9 cellular contexts compared by ENCODE assay signal in the genomic region with DNA sequence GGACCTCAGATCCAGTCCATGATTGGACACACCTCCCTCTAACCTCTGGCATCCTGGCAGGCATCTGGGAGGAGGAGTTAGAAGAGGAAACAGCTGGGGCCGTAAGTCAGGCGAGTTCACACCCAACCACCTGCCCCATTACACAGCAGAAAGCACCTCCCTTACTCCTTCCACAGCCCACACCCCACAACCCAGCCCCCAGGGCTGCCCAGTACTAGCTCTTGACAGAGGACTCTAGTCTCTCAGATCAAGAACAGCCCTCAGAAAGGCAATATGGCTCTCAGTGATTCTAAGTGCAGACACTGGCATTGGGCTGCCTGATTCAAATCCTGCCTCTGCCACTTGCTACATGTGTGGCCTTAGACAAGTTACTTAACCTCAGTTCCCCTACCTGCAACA. TPM values are rescaled to one million over a fixed set of nuclear protein-coding genes. Genes with fewer than 3 reads are reported as not detected.
A peak's percentile ranks its signal among the peaks of the same experiment; 100 is the strongest.
DNase-seq lines count a peak whose midpoint lies in the region; ATAC-seq and TF ChIP-seq lines count a peak whose summit lies in the region.
"Had no signal": no experiment of that assay in that cellular context is flagged by ENCODE, and none has a peak within 500 bp of the region (broad histone marks: within the 10 kb centered on the region; RNA-seq: fewer than 3 reads in every experiment).

No MANE protein-coding gene starts in this region.

- no peak overlapping the region for H3K4me3 Mint-ChIP-seq in CD4-positive, alpha-beta T cell

- no peaks in the 10 kb centered on the region for H3K9me3 ChIP-seq in CD4-positive, alpha-beta T cell (ENCODE audit: control insufficient read depth, low read length)

- DNase-seq in DMS 273 treated with DMSO at 0.1 percent for 48 hours (lab: John Stamatoyannopoulos, UW) (peak; percentile 29), NOMO-1 treated with DMSO at 0.1 percent for 48 hours (lab: John Stamatoyannopoulos, UW; ENCODE audit: unreplicated experiment) (peak; percentile 36), left lobe of liver (ENCODE audit: low spot score) (peak; percentile 60), SKM-1 (lab: John Stamatoyannopoulos, UW; ENCODE audit: unreplicated experiment) (no peak)
- no peak for DNase-seq in CD4-positive, alpha-beta T cell
- DNase-seq: T-cell had no signal

- intact Hi-C loops in CD4-positive, alpha-beta T cell (cut with DNase I, micrococcal nuclease): no loop called here

- no peak overlapping the region for H3K27ac Mint-ChIP-seq in CD4-positive, alpha-beta T cell

- no peak for TF ChIP-seq CTCF in CD4-positive, alpha-beta T cell (IDR thresholded peaks at IDR 0.05)

- no peak overlapping the region for H3K27ac ChIP-seq in CD4-positive, alpha-beta T cell (ENCODE audit: low read depth, low read length)

- H3K9me3 Mint-ChIP-seq in CD4-positive, alpha-beta T cell: no peaks in the 10 kb centered on the region
- H3K9me3 Mint-ChIP-seq: T-cell had no signal

- H3K36me3 Mint-ChIP-seq in CD4-positive, alpha-beta T cell (ENCODE audit: low read depth): no peaks in the 10 kb centered on the region
- H3K36me3 Mint-ChIP-seq: T-cell had no signal

- H3K4me1 Mint-ChIP-seq in CD4-positive, alpha-beta T cell (ENCODE audit: low read depth): peaks cover 5% of the 10 kb centered on the region

- no peaks in the 10 kb centered on the region for H3K27me3 ChIP-seq in CD4-positive, alpha-beta T cell (ENCODE audit: control insufficient read depth, insufficient read depth, low read length)

- POLR2A ChIA-PET in CD4-positive, alpha-beta T cell (lab: Charles Lee): no interaction called here

- ATAC-seq in GM21825 (IDR thresholded peaks at IDR 0.05; ENCODE audit: unreplicated experiment): peak; percentile 56
- ATAC-seq in left lobe of liver: peak; percentile 75
- no peak for ATAC-seq in HG03565 (IDR thresholded peaks at IDR 0.05; ENCODE audit: unreplicated experiment)
- no peak for ATAC-seq in GM18519 (IDR thresholded peaks at IDR 0.05; ENCODE audit: low FRiP score, unreplicated experiment)
- no peak for ATAC-seq in CD4-positive, alpha-beta T cell (ENCODE audit: poor library complexity)

- no peaks in the 10 kb centered on the region for H3K27me3 Mint-ChIP-seq in CD4-positive, alpha-beta T cell

- CTCF ChIA-PET in CD4-positive, alpha-beta T cell (lab: Charles Lee): no interaction called here

RNA-seq across cellular contexts. Expression of a gene that starts 34.1 kb away (rescaled TPM):
- 44.0 TPM for total RNA-seq in left lobe of liver
- total RNA-seq in CD4-positive, alpha-beta T cell: not detected

Comparison
In these comparisons a context has a peak if more than half of its experiments do, and no peak if none do; other contexts are left out.
1. DNase-seq: peak in DMS 273 treated with DMSO at 0.1 percent for 48 hours (single experiment), NOMO-1 treated with DMSO at 0.1 percent for 48 hours (single experiment) and left lobe of liver (single experiment); none in CD4-positive, alpha-beta T cell (0 of 10) and SKM-1 (single experiment).
2. ATAC-seq: peak in GM21825 (single experiment) and left lobe of liver (single experiment); none in HG03565 (single experiment), GM18519 (single experiment) and CD4-positive, alpha-beta T cell (single experiment).
3. RNA of a gene that starts 34.1 kb away (total RNA-seq): 44.0 TPM in left lobe of liver (single experiment); not detected in CD4-positive, alpha-beta T cell; every median in the first group is over 10 times any median in the second.